Comparison of ENCODE assay signal across 28 cellular contexts in the genomic region with DNA sequence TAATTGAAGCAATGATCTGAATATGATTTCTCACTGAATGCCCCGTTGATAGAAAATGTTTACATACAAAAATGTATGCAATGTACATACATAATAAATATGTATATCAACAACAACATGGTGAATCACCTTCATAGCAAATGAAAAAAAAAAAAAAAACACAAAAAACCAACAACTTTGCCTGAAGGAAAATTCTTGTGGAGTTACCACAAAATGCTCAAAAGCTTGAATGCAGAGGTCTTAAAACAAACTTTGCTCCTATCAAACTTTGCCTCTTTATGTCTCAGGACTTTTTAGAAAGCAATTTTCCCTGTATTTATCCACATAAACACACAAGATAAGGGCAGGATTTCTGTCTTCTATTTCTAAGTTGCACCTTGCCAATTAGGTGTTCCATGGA.
"Had no signal": no experiment of that assay in that cellular context is flagged by ENCODE, and none has a peak within 500 bp of the region (broad histone marks: within the 10 kb centered on the region; RNA-seq: fewer than 3 reads in every experiment).

No MANE protein-coding gene starts in this region.

- H3K4me3 ChIP-seq: ascending aorta, SJSA1 had no signal

- H3K27me3 ChIP-seq: ascending aorta, SJSA1 had no signal

- DNase-seq: activated B cell treated with CpG ODN at 0.5 μM for 24 hours; activated CD4-positive, alpha-beta memory T cell treated with anti-CD3 and anti-CD28 coated beads for 36 hours; activated CD4-positive, alpha-beta T cell treated with anti-CD3 and anti-CD28 coated beads for 4 hours; activated CD4-positive, alpha-beta T cell treated with anti-CD3 and anti-CD28 coated beads, Interleukin-2, amount 50 U/mL, for 1 hour; activated CD4-positive, CD25-positive, alpha-beta regulatory T cell treated with anti-CD3 and anti-CD28 coated beads, Interleukin-2, amount 50 U/mL, for 72 hours; activated CD8-positive, alpha-beta memory T cell treated with anti-CD3 and anti-CD28 coated beads for 24 hours; activated CD8-positive, alpha-beta memory T cell treated with anti-CD3 and anti-CD28 coated beads, Interleukin-2, amount 10 ng/mL, durations not matched to agents 7 days and 5 days; activated CD8-positive, alpha-beta memory T cell treated with anti-CD3 and anti-CD28 coated beads, Interleukin-2, amount 50 U/mL, for 48 hours; activated effector memory CD4-positive, alpha-beta T cell treated with Interleukin-2 at 50 U/mL for 16 hours; activated naive CD4-positive, alpha-beta T cell treated with anti-CD3 and anti-CD28 coated beads, Interleukin-2, amount 10 ng/mL, durations not matched to agents 7 days and 5 days; activated naive CD8-positive, alpha-beta T cell treated with anti-CD3 and anti-CD28 coated beads, Interleukin-2, amount 50 U/mL, for 24 hours; activated T-cell treated with anti-CD3 and anti-CD28 coated beads, Interleukin-2, amount 50 U/mL, for 48 hours; amygdala; NCI-H1105; NCI-H1436; NCI-H1694; NCI-H2029; NCI-H345; NCI-H524 treated with DMSO at 0.1 percent for 48 hours; NCI-H748 treated with DMSO at 0.1 percent for 48 hours; NK-92 treated with Interleukin-12 subunit alpha and Interleukin-12 subunit beta, amount 100 ng/mL, for 24 hours; SHP77 treated with DMSO at 0.1 percent for 48 hours; T-cell; T-helper 2 cell; T-helper 9 cell had no signal

- ATAC-seq: activated CD8-positive, alpha-beta memory T cell treated with anti-CD3 and anti-CD28 coated beads, Interleukin-2, amount 10 ng/mL, durations not matched to agents 7 days and 5 days; activated naive CD8-positive, alpha-beta T cell treated with anti-CD3 and anti-CD28 coated beads, Interleukin-2, amount 50 U/mL, for 24 hours; SK-N-SH treated with all-trans-retinoic acid at 6 μM for 48 hours; T-cell had no signal

- H3K36me3 ChIP-seq: ascending aorta, SJSA1 had no signal
